Comparison of ENCODE assay signal across 19 cellular contexts in genomic region chr3:80750637-80751036, GRCh38.
DNase-seq lines count a peak whose midpoint lies in the region; ATAC-seq, FAIRE-seq and TF ChIP-seq lines count a peak whose summit lies in the region.
"Had no signal": no experiment of that assay in that cellular context is flagged by ENCODE, and none has a peak within 500 bp of the region (broad histone marks: within the 10 kb centered on the region; RNA-seq: fewer than 3 reads in every experiment).

No MANE protein-coding gene starts in this region.

- H3K79me2 ChIP-seq in HepG2 (ENCODE audit: insufficient read depth, low read length) = no peaks in the 10 kb centered on the region
- H3K79me2 ChIP-seq in astrocyte (ENCODE audit: insufficient read depth, low read length) = no peaks in the 10 kb centered on the region
- no peaks in the 10 kb centered on the region for H3K79me2 ChIP-seq in mesendoderm (ENCODE audit: control insufficient read depth, insufficient read depth, low read length)

- no peak for TF ChIP-seq EP300 in HepG2 (IDR thresholded peaks at IDR 0.05; ENCODE audit: low read depth in 2 of 2, low read length in 2 of 2)
- no peak for TF ChIP-seq EP300 in HepG2 (CRISPR knock-in tag; IDR thresholded peaks at IDR 0.05; ENCODE audit: borderline replicate concordance)

- H3K27ac ChIP-seq in HepG2 (ENCODE audit: extremely low read length, insufficient read depth, low read length) = no peak overlapping the region
- H3K27ac ChIP-seq in right lobe of liver = no peak overlapping the region
- no peak overlapping the region for H3K27ac ChIP-seq in astrocyte (ENCODE audit: low read depth, low read length)
- no peak overlapping the region for H3K27ac ChIP-seq in mesendoderm (ENCODE audit: low read depth, low read length)
- no peak overlapping the region for H3K27ac ChIP-seq in prostate gland
- H3K27ac ChIP-seq: BLaER1 had no signal

- H3K9me3 ChIP-seq in HepG2 (ENCODE audit: low read length) (no peaks in the 10 kb centered on the region), right lobe of liver (no peaks in the 10 kb centered on the region), astrocyte (ENCODE audit: insufficient read depth, low read depth, low read length) (no peaks in the 10 kb centered on the region), prostate gland (no peaks in the 10 kb centered on the region)
- H3K9me3 ChIP-seq: BLaER1 had no signal

- H3K9ac ChIP-seq in HepG2 (ENCODE audit: insufficient read depth, low read depth, low read length) (no peak overlapping the region), astrocyte (ENCODE audit: low read length) (no peak overlapping the region), mesendoderm (ENCODE audit: low read length) (no peak overlapping the region)
- H3K9ac ChIP-seq: BLaER1 had no signal

- H4K20me1 ChIP-seq in HepG2 (ENCODE audit: insufficient read depth, low read length) = no peaks in the 10 kb centered on the region
- H4K20me1 ChIP-seq in astrocyte (ENCODE audit: insufficient read depth, low read length) = no peaks in the 10 kb centered on the region
- H4K20me1 ChIP-seq: BLaER1 had no signal

- CTCF ChIA-PET in HepG2 (lab: Yijun Ruan, JAX; ENCODE audit: low intra/inter-chr PET ratio, low total read pairs) = no interaction called here

- H2BK15ac ChIP-seq in mesendoderm (replicated peaks; ENCODE audit: low read depth) = no peak overlapping the region

- FAIRE-seq in HepG2 (lab: Jason Lieb, UNC) (no peak), astrocyte (lab: Jason Lieb, UNC) (no peak)
- FAIRE-seq: GM12892, H1 had no signal

- H3K36me3 ChIP-seq in HepG2 (replicated peaks in 1 of 2; ENCODE audit: control insufficient read depth in 1 of 2, insufficient read depth in 2 of 2, low read length in 2 of 2) (no peaks in the 10 kb centered on the region), right lobe of liver (no peaks in the 10 kb centered on the region), astrocyte (ENCODE audit: insufficient read depth, low read length) (no peaks in the 10 kb centered on the region), mesendoderm (ENCODE audit: control insufficient read depth, insufficient read depth, low read length) (no peaks in the 10 kb centered on the region), prostate gland (no peaks in the 10 kb centered on the region)
- H3K36me3 ChIP-seq: BLaER1 had no signal

- H3K27ac Mint-ChIP-seq in astrocyte (ENCODE audit: unreplicated experiment) = peak overlapping the region; percentile 49
- H3K27ac Mint-ChIP-seq: H9 had no signal

- peaks cover 9% of the 10 kb centered on the region for H3K4me1 Mint-ChIP-seq in astrocyte (ENCODE audit: low read depth, unreplicated experiment)
- H3K4me1 Mint-ChIP-seq: CD14-positive monocyte; CD4-positive, alpha-beta memory T cell had no signal

- H3K27me3 ChIP-seq in HepG2 (ENCODE audit: control insufficient read depth in 1 of 2, insufficient read depth in 2 of 2, low read length in 2 of 2) = no peaks in the 10 kb centered on the region
- no peaks in the 10 kb centered on the region for H3K27me3 ChIP-seq in right lobe of liver
- no peaks in the 10 kb centered on the region for H3K27me3 ChIP-seq in astrocyte (ENCODE audit: insufficient read depth, low read length)
- no peaks in the 10 kb centered on the region for H3K27me3 ChIP-seq in mesendoderm (ENCODE audit: insufficient read depth, low read length, poor library complexity)
- H3K27me3 ChIP-seq in prostate gland (replicated peaks; ENCODE audit: insufficient read depth) = no peaks in the 10 kb centered on the region
- H3K27me3 ChIP-seq: BLaER1 had no signal

- H3K36me3 Mint-ChIP-seq in astrocyte (ENCODE audit: low read depth, unreplicated experiment) = no peaks in the 10 kb centered on the region
- H3K36me3 Mint-ChIP-seq: CD14-positive monocyte; CD4-positive, alpha-beta memory T cell had no signal

- H3K27me3 Mint-ChIP-seq in astrocyte (ENCODE audit: low read depth, unreplicated experiment) = no peaks in the 10 kb centered on the region
- H3K27me3 Mint-ChIP-seq: CD4-positive, alpha-beta memory T cell had no signal

- DNase-seq in HepG2 (ENCODE audit: low spot score) (no peak), right lobe of liver (no peak), astrocyte (ENCODE audit: low read depth) (peak; percentile 3), choroid plexus epithelial cell (ENCODE audit: low read depth) (peak; percentile 44), mesendoderm (peak; percentile 31), NCI-H1436 treated with DMSO at 0.1 percent for 48 hours (lab: John Stamatoyannopoulos, UW) (no peak), left colon (no peak), prostate gland (ENCODE audit: low spot score) (no peak)
- DNase-seq: 8988T; CD4-positive, alpha-beta memory T cell; DMS153; DMS79; GDM1; H9; IMR-90 had no signal

- POLR2A ChIA-PET in HepG2 (lab: Yijun Ruan, JAX) = no interaction called here

- in situ Hi-C loops in HepG2 (cut with HindIII; ENCODE audit: extremely low pct_ligation_motif_present, low pct_unique_long_range_greater_than_20kb) = no loop called here

- no peak overlapping the region for H3K4ac ChIP-seq in mesendoderm (ENCODE audit: low read depth, low read length)

- no peak overlapping the region for H3K56ac ChIP-seq in mesendoderm (ENCODE audit: low read length)

- no peak overlapping the region for H2AK5ac ChIP-seq in mesendoderm (ENCODE audit: low read length)

- no peak for ATAC-seq in HepG2
- ATAC-seq in right lobe of liver = no peak
- ATAC-seq in left colon = no peak

- no TSS peak for BruUV-seq in HepG2 (replicated peaks; lab: Mats Ljungman, UMichigan)

- H3K9me3 Mint-ChIP-seq in astrocyte (ENCODE audit: unreplicated experiment) = no peaks in the 10 kb centered on the region
- H3K9me3 Mint-ChIP-seq: H9 had no signal

- H3K4me3 ChIP-seq in HepG2 (replicated peaks in 1 of 3; ENCODE audit: insufficient read depth in 1 of 3, low read depth in 2 of 3, low read length in 3 of 3) (no peak overlapping the region), right lobe of liver (no peak overlapping the region), astrocyte (ENCODE audit: insufficient read depth, low read depth, low read length) (no peak overlapping the region), choroid plexus epithelial cell (ENCODE audit: low read depth, low read length) (no peak overlapping the region), mesendoderm (ENCODE audit: low read length) (no peak overlapping the region), prostate gland (no peak overlapping the region)
- H3K4me3 ChIP-seq: BLaER1 had no signal

- no peak overlapping the region for H4K8ac ChIP-seq in mesendoderm (ENCODE audit: low read depth, low read length)

- no peak overlapping the region for H4K5ac ChIP-seq in mesendoderm (ENCODE audit: low read length)

- TF ChIP-seq RAD21 in HepG2 (CRISPR knock-in tag; IDR thresholded peaks at IDR 0.05) = no peak

- H3K4me3 Mint-ChIP-seq in astrocyte (ENCODE audit: unreplicated experiment) = no peak overlapping the region
- H3K4me3 Mint-ChIP-seq: CD14-positive monocyte; CD4-positive, alpha-beta memory T cell; H9 had no signal

- TF ChIP-seq POLR2A in HepG2 (IDR thresholded peaks at IDR 0.05; ENCODE audit: insufficient read depth in 1 of 2, low read depth in 2 of 2, low read length in 2 of 2) (no peak), right lobe of liver (IDR thresholded peaks at IDR 0.05) (no peak), prostate gland (IDR thresholded peaks at IDR 0.05) (no peak)

- H2AFZ ChIP-seq in HepG2 (ENCODE audit: low read length) (no peak overlapping the region), astrocyte (ENCODE audit: low read depth, low read length) (no peak overlapping the region)

- H3K4me1 ChIP-seq in HepG2 (ENCODE audit: insufficient read depth, low read length) (no peaks in the 10 kb centered on the region), right lobe of liver (no peaks in the 10 kb centered on the region), astrocyte (ENCODE audit: insufficient read depth, low read length) (no peaks in the 10 kb centered on the region), mesendoderm (ENCODE audit: control insufficient read depth, low read depth, low read length) (peaks cover 2% of the 10 kb centered on the region), prostate gland (replicated peaks) (no peaks in the 10 kb centered on the region)
- H3K4me1 ChIP-seq: BLaER1 had no signal

- H3K4me2 ChIP-seq in HepG2 (ENCODE audit: low read depth, low read length) (no peak overlapping the region), astrocyte (ENCODE audit: low read length) (no peak overlapping the region), mesendoderm (ENCODE audit: low read length) (no peak overlapping the region)
- H3K4me2 ChIP-seq: BLaER1 had no signal

- intact Hi-C loops in HepG2 (cut with micrococcal nuclease; ENCODE audit: unreplicated experiment) (no loop called here), right lobe of liver (cut with DNase I) (no loop called here), left colon (cut with DNase I, micrococcal nuclease) (no loop called here), prostate gland (cut with DNase I) (no loop called here)

- H3K18ac ChIP-seq in mesendoderm (ENCODE audit: low read length) = peak overlapping the region; percentile 75

- no peak for TF ChIP-seq CTCF in HepG2 (CRISPR knock-in tag; IDR thresholded peaks at IDR 0.05)
- no peak for TF ChIP-seq CTCF in right lobe of liver (IDR thresholded peaks at IDR 0.05)
- no peak for TF ChIP-seq CTCF in astrocyte (IDR thresholded peaks at IDR 0.05; ENCODE audit: insufficient read depth, low read depth, low read length)
- no peak for TF ChIP-seq CTCF in choroid plexus epithelial cell (conservative IDR thresholded peaks at IDR 0.05; ENCODE audit: low read depth, low read length)
- no peak for TF ChIP-seq CTCF in prostate gland (IDR thresholded peaks at IDR 0.05)

- no peak overlapping the region for H2BK5ac ChIP-seq in mesendoderm (ENCODE audit: low read length)

- H2BK120ac ChIP-seq in mesendoderm (ENCODE audit: low read depth, low read length) = no peak overlapping the region

- no peak overlapping the region for H3K23ac ChIP-seq in mesendoderm (ENCODE audit: low read length)

- WGBS in HepG2 (ENCODE audit: low lambda C conversion rate) = 0% methylated on average over 4 of the region's 4 CpGs
- WGBS in right lobe of liver (ENCODE audit: insufficient coverage, low coverage, low lambda C conversion rate, missing lambda C conversion rate) = 77% methylated on average over 4 of the region's 4 CpGs
- no CpG with 5 or more reads among the region's 4 CpGs for WGBS in mesendoderm (ENCODE audit: extremely low coverage, insufficient coverage, low lambda C conversion rate)
- 85% methylated on average over 4 of the region's 4 CpGs for WGBS in prostate gland

- no peaks in the 10 kb centered on the region for H3K79me1 ChIP-seq in mesendoderm (ENCODE audit: low read length)

TF ChIP-seq in HepG2, 621 proteins besides CTCF, POLR2A, EP300 and RAD21:
- TF ChIP-seq PAX8 (CRISPR knock-in tag; IDR thresholded peaks at IDR 0.05; ENCODE audit: borderline replicate concordance) (no peak), ATF7 (IDR thresholded peaks at IDR 0.05) (peak; percentile 41), ATF7 (CRISPR knock-in tag; IDR thresholded peaks at IDR 0.05) (no peak)

Comparison
In these comparisons a context has a peak if more than half of its experiments do, and no peak if none do; other contexts are left out.
1. DNase-seq: peak in astrocyte (single experiment), choroid plexus epithelial cell (single experiment) and mesendoderm (single experiment); none in HepG2 (single experiment), right lobe of liver (0 of 3), NCI-H1436 treated with DMSO at 0.1 percent for 48 hours (single experiment), left colon (0 of 2) and prostate gland (single experiment).